In genomic region chr5:125026900-125027731, GRCh38 we compare ENCODE assay signal across 13 cellular contexts.
DNase-seq lines count a peak whose midpoint lies in the region; ATAC-seq and TF ChIP-seq lines count a peak whose summit lies in the region.
"Had no signal": no experiment of that assay in that cellular context is flagged by ENCODE, and none has a peak within 500 bp of the region (broad histone marks: within the 10 kb centered on the region; RNA-seq: fewer than 3 reads in every experiment).

No MANE protein-coding gene starts in this region.

- WGBS in hepatocyte (ENCODE audit: low lambda C conversion rate, missing lambda C conversion rate): 53% methylated on average over 6 of the region's 6 CpGs

- no peaks in the 10 kb centered on the region for H3K27me3 ChIP-seq in cardiac muscle cell
- H3K27me3 ChIP-seq in hepatocyte: no peaks in the 10 kb centered on the region
- H3K27me3 ChIP-seq in upper lobe of right lung: no peaks in the 10 kb centered on the region
- no peaks in the 10 kb centered on the region for H3K27me3 ChIP-seq in vagina
- H3K27me3 ChIP-seq in CD4-positive, alpha-beta memory T cell (ENCODE audit: insufficient read depth, low read length): no peaks in the 10 kb centered on the region

- H3K4me1 ChIP-seq in cardiac muscle cell (ENCODE audit: low read depth): peaks cover 18% of the 10 kb centered on the region
- H3K4me1 ChIP-seq in hepatocyte (ENCODE audit: insufficient read depth): peaks cover 11% of the 10 kb centered on the region
- no peaks in the 10 kb centered on the region for H3K4me1 ChIP-seq in upper lobe of right lung
- H3K4me1 ChIP-seq in vagina: peaks cover 6% of the 10 kb centered on the region
- H3K4me1 ChIP-seq in CD4-positive, alpha-beta memory T cell (ENCODE audit: insufficient read depth, low read length): no peaks in the 10 kb centered on the region

- peaks cover 5% of the 10 kb centered on the region for H3K27me3 Mint-ChIP-seq in progenitor cell of endocrine pancreas
- no peaks in the 10 kb centered on the region for H3K27me3 Mint-ChIP-seq in CD4-positive, alpha-beta memory T cell
- H3K27me3 Mint-ChIP-seq: activated naive CD8-positive, alpha-beta T cell treated with anti-CD3 and anti-CD28 coated beads, Interleukin-2, amount 10 ng/mL, durations not matched to agents 7 days and 5 days; effector memory CD8-positive, alpha-beta T cell had no signal

- no peaks in the 10 kb centered on the region for H3K9me2 ChIP-seq in hepatocyte (replicated peaks; ENCODE audit: insufficient read depth)

- no peak overlapping the region for H3K4me2 ChIP-seq in hepatocyte
- H3K4me2 ChIP-seq: smooth muscle cell had no signal

- H3K4me3 Mint-ChIP-seq in progenitor cell of endocrine pancreas (ENCODE audit: low read depth): no peak overlapping the region
- no peak overlapping the region for H3K4me3 Mint-ChIP-seq in CD4-positive, alpha-beta memory T cell
- H3K4me3 Mint-ChIP-seq: activated naive CD8-positive, alpha-beta T cell treated with anti-CD3 and anti-CD28 coated beads, Interleukin-2, amount 10 ng/mL, durations not matched to agents 7 days and 5 days; effector memory CD8-positive, alpha-beta T cell had no signal

- H3K27ac ChIP-seq in cardiac muscle cell (peak overlapping the region; percentile 76), hepatocyte (peak overlapping the region; percentile 5), upper lobe of right lung (no peak overlapping the region), vagina (no peak overlapping the region)
- no peak overlapping the region for H3K27ac ChIP-seq in CD4-positive, alpha-beta memory T cell (ENCODE audit: low read depth, low read length)

- POLR2A ChIA-PET in CD4-positive, alpha-beta memory T cell (lab: Charles Lee; ENCODE audit: partially characterized antibody): no interaction called here

- DNase-seq in cardiac muscle cell (ENCODE audit: low read depth in 1 of 2, low spot score in 1 of 2) (peak; percentile 72 to 86), cardiac septum (ENCODE audit: low spot score) (no peak), astrocyte of the hippocampus (ENCODE audit: low read depth, low spot score) (peak; percentile 22), hepatocyte (ENCODE audit: low spot score) (peak; percentile 62), upper lobe of right lung (no peak), vagina (ENCODE audit: extremely low spot score in 2 of 2) (no peak), progenitor cell of endocrine pancreas (ENCODE audit: low spot score, unreplicated experiment) (no peak)
- DNase-seq in CD4-positive, alpha-beta memory T cell: no peak
- DNase-seq: activated naive CD8-positive, alpha-beta T cell treated with anti-CD3 and anti-CD28 coated beads, Interleukin-2, amount 10 ng/mL, durations not matched to agents 7 days and 5 days; effector memory CD8-positive, alpha-beta T cell; hypothalamus; NCI-H524 had no signal

- CTCF ChIA-PET in CD4-positive, alpha-beta memory T cell (lab: Charles Lee; ENCODE audit: partially characterized antibody): no interaction called here

- no peak overlapping the region for H3K4me3 ChIP-seq in cardiac muscle cell
- H3K4me3 ChIP-seq in hepatocyte: no peak overlapping the region
- H3K4me3 ChIP-seq in upper lobe of right lung: no peak overlapping the region
- H3K4me3 ChIP-seq in vagina: no peak overlapping the region
- no peak overlapping the region for H3K4me3 ChIP-seq in CD4-positive, alpha-beta memory T cell (ENCODE audit: low read length in 2 of 2)
- H3K4me3 ChIP-seq: smooth muscle cell had no signal

- no peaks in the 10 kb centered on the region for H4K20me1 ChIP-seq in hepatocyte (ENCODE audit: insufficient read depth, poor library complexity, severe bottlenecking)

- H3K79me2 ChIP-seq in hepatocyte: no peaks in the 10 kb centered on the region

- H3K36me3 ChIP-seq in cardiac muscle cell (no peaks in the 10 kb centered on the region), hepatocyte (replicated peaks; ENCODE audit: insufficient read depth, low read depth) (no peaks in the 10 kb centered on the region), upper lobe of right lung (no peaks in the 10 kb centered on the region), vagina (no peaks in the 10 kb centered on the region)
- no peaks in the 10 kb centered on the region for H3K36me3 ChIP-seq in CD4-positive, alpha-beta memory T cell (ENCODE audit: insufficient read depth, low read length)

- peaks cover 2% of the 10 kb centered on the region for H3K36me3 Mint-ChIP-seq in progenitor cell of endocrine pancreas (ENCODE audit: insufficient read depth)
- H3K36me3 Mint-ChIP-seq in CD4-positive, alpha-beta memory T cell: no peaks in the 10 kb centered on the region
- H3K36me3 Mint-ChIP-seq: activated naive CD8-positive, alpha-beta T cell treated with anti-CD3 and anti-CD28 coated beads, Interleukin-2, amount 10 ng/mL, durations not matched to agents 7 days and 5 days had no signal

- H3K27ac Mint-ChIP-seq in progenitor cell of endocrine pancreas: no peak overlapping the region
- no peak overlapping the region for H3K27ac Mint-ChIP-seq in CD4-positive, alpha-beta memory T cell
- H3K27ac Mint-ChIP-seq: activated naive CD8-positive, alpha-beta T cell treated with anti-CD3 and anti-CD28 coated beads, Interleukin-2, amount 10 ng/mL, durations not matched to agents 7 days and 5 days; effector memory CD8-positive, alpha-beta T cell had no signal

- peaks cover 10% of the 10 kb centered on the region for H3K4me1 Mint-ChIP-seq in progenitor cell of endocrine pancreas (ENCODE audit: low read depth)
- no peaks in the 10 kb centered on the region for H3K4me1 Mint-ChIP-seq in CD4-positive, alpha-beta memory T cell
- H3K4me1 Mint-ChIP-seq: activated naive CD8-positive, alpha-beta T cell treated with anti-CD3 and anti-CD28 coated beads, Interleukin-2, amount 10 ng/mL, durations not matched to agents 7 days and 5 days had no signal

- H2AFZ ChIP-seq in hepatocyte: no peak overlapping the region

- no peak for TF ChIP-seq CTCF in cardiac muscle cell (IDR thresholded peaks at IDR 0.05; ENCODE audit: low read depth, low read length)
- TF ChIP-seq CTCF in hepatocyte (IDR thresholded peaks at IDR 0.05; ENCODE audit: poor library complexity): no peak
- no peak for TF ChIP-seq CTCF in upper lobe of right lung (IDR thresholded peaks at IDR 0.05)
- no peak for TF ChIP-seq CTCF in vagina (IDR thresholded peaks at IDR 0.05)
- TF ChIP-seq CTCF in progenitor cell of endocrine pancreas (IDR thresholded peaks at IDR 0.05; ENCODE audit: unreplicated experiment): no peak

- ATAC-seq in upper lobe of right lung: peak; percentile 93
- ATAC-seq: effector memory CD8-positive, alpha-beta T cell had no signal

- intact Hi-C loops in cardiac septum (cut with DNase I): no loop called here
- intact Hi-C loops in upper lobe of right lung (cut with DNase I): no loop called here
- intact Hi-C loops in vagina (cut with DNase I): no loop called here
- intact Hi-C loops in CD4-positive, alpha-beta memory T cell (cut with micrococcal nuclease): no loop called here

- peaks cover 4% of the 10 kb centered on the region for H3K9me3 Mint-ChIP-seq in progenitor cell of endocrine pancreas (ENCODE audit: low read depth)
- H3K9me3 Mint-ChIP-seq in CD4-positive, alpha-beta memory T cell: peaks cover 0 to 5% (median 2%) of the 10 kb centered on the region in 8 donors
- H3K9me3 Mint-ChIP-seq: activated naive CD8-positive, alpha-beta T cell treated with anti-CD3 and anti-CD28 coated beads, Interleukin-2, amount 10 ng/mL, durations not matched to agents 7 days and 5 days had no signal

- H3K9me3 ChIP-seq in cardiac muscle cell (ENCODE audit: low read depth): no peaks in the 10 kb centered on the region
- no peaks in the 10 kb centered on the region for H3K9me3 ChIP-seq in hepatocyte (ENCODE audit: low read depth)
- H3K9me3 ChIP-seq in upper lobe of right lung: no peaks in the 10 kb centered on the region
- no peaks in the 10 kb centered on the region for H3K9me3 ChIP-seq in vagina
- no peaks in the 10 kb centered on the region for H3K9me3 ChIP-seq in CD4-positive, alpha-beta memory T cell (ENCODE audit: control insufficient read depth in 1 of 2, low read length in 2 of 2)

- TF ChIP-seq POLR2A in vagina (IDR thresholded peaks at IDR 0.05): no peak

Comparison
In these comparisons a context has a peak if more than half of its experiments do, and no peak if none do; other contexts are left out.
1. DNase-seq: peak in cardiac muscle cell (2 of 2), astrocyte of the hippocampus (single experiment) and hepatocyte (single experiment); none in cardiac septum (single experiment), upper lobe of right lung (single experiment), vagina (0 of 2), progenitor cell of endocrine pancreas (single experiment) and CD4-positive, alpha-beta memory T cell (0 of 5).
2. H3K27ac ChIP-seq: peak in cardiac muscle cell (single experiment) and hepatocyte (single experiment); none in upper lobe of right lung (single experiment), vagina (single experiment) and CD4-positive, alpha-beta memory T cell (single experiment).